Comparison of ENCODE assay signal across 9 cellular contexts in the genomic region with DNA sequence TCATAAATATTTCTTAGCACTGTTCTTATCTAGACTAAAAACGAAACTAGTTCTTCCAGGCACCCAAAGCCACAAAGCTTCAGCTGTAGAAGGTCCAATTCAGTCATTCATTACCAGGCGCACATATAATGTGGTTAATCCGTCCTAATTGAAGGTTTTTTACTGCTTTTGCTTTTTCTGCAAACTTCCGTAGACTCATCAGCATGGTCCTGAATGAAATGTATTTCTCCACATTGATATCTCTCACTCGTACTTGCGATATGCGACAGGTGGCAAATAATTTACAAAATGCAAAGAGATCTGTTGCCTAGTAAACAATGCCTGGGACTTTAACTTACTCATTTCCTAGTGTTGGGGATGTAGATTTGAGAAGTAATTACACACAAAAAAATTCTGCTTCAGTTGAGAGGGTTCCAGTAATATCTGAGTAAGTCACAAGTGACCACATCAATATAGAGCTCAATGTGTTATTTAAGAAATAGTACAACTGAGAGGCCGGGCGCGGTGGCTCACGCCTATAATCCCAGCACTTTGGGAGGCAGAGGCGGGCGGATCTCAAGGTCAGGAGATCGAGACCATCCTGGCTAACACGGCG.
DNase-seq lines count a peak whose midpoint lies in the region; ATAC-seq and TF ChIP-seq lines count a peak whose summit lies in the region.
"Had no signal": no experiment of that assay in that cellular context is flagged by ENCODE, and none has a peak within 500 bp of the region (broad histone marks: within the 10 kb centered on the region; RNA-seq: fewer than 3 reads in every experiment).

No MANE protein-coding gene starts in this region.

- CTCF ChIA-PET in CD8-positive, alpha-beta T cell (lab: Charles Lee): interaction anchor here (0.6 to 2.0 kb wide), 9 partner anchors 10 to 249 kb away, joined by 3 to 7 read pairs (median 3); no protein-coding TSS in a partner anchor

- H3K4me1 Mint-ChIP-seq in CD8-positive, alpha-beta T cell (ENCODE audit: low read depth): peaks cover 76% of the 10 kb centered on the region

- peak; percentile 65 for ATAC-seq in CD8-positive, alpha-beta T cell
- peak; percentile 48 for ATAC-seq in GM21367 (IDR thresholded peaks at IDR 0.05; ENCODE audit: unreplicated experiment)
- peak; percentile 42 for ATAC-seq in HG03558 (IDR thresholded peaks at IDR 0.05; ENCODE audit: extremely low read depth, unreplicated experiment)
- ATAC-seq in upper lobe of right lung: peak; percentile 47

- peaks cover 65% of the 10 kb centered on the region for H3K4me1 ChIP-seq in CD8-positive, alpha-beta T cell (ENCODE audit: insufficient read depth, low read length)
- peaks cover 6 to 8% of the 10 kb centered on the region in 2 donors for H3K4me1 ChIP-seq in ascending aorta
- H3K4me1 ChIP-seq in upper lobe of right lung: peaks cover 22% of the 10 kb centered on the region
- H3K4me1 ChIP-seq in esophagus muscularis mucosa: peaks cover 9 to 30% (median 20%) of the 10 kb centered on the region in 4 donors
- H3K4me1 ChIP-seq: parathyroid adenoma had no signal

- H3K27ac ChIP-seq in CD8-positive, alpha-beta T cell (ENCODE audit: low read depth, low read length): peak overlapping the region; percentile 62
- H3K27ac ChIP-seq in ascending aorta: peak overlapping the region; percentile 20 to 30
- H3K27ac ChIP-seq in upper lobe of right lung: peak overlapping the region; percentile 56
- no peak overlapping the region for H3K27ac ChIP-seq in esophagus muscularis mucosa (replicated peaks in 1 of 4)
- H3K27ac ChIP-seq: parathyroid adenoma had no signal

- TF ChIP-seq POLR2A in esophagus muscularis mucosa (IDR thresholded peaks at IDR 0.05; ENCODE audit: low read depth): no peak

- H3K36me3 ChIP-seq in CD8-positive, alpha-beta T cell (ENCODE audit: insufficient read depth, low read length): no peaks in the 10 kb centered on the region
- H3K36me3 ChIP-seq in ascending aorta (no peaks in the 10 kb centered on the region), upper lobe of right lung (no peaks in the 10 kb centered on the region), esophagus muscularis mucosa (no peaks in the 10 kb centered on the region)

- WGBS in esophagus muscularis mucosa: 88% methylated on average over 16 of the region's 16 CpGs

- H3K36me3 Mint-ChIP-seq in CD8-positive, alpha-beta T cell: peaks cover 4% of the 10 kb centered on the region

- peak in 2 of 7 experiments; percentile 20 to 32 for DNase-seq in CD8-positive, alpha-beta T cell
- DNase-seq in ascending aorta (ENCODE audit: low spot score in 2 of 2) (no peak), upper lobe of right lung (peak; percentile 51), epidermal melanocyte (ENCODE audit: insufficient read length, low spot score) (no peak), HK-2 (ENCODE audit: unreplicated experiment) (no peak), esophagus muscularis mucosa (ENCODE audit: extremely low spot score) (no peak)

- H3K9me3 ChIP-seq in CD8-positive, alpha-beta T cell (ENCODE audit: low read length): no peaks in the 10 kb centered on the region
- no peaks in the 10 kb centered on the region for H3K9me3 ChIP-seq in ascending aorta
- no peaks in the 10 kb centered on the region for H3K9me3 ChIP-seq in upper lobe of right lung
- no peaks in the 10 kb centered on the region for H3K9me3 ChIP-seq in esophagus muscularis mucosa

- H3K27me3 Mint-ChIP-seq in CD8-positive, alpha-beta T cell (ENCODE audit: low read depth): no peaks in the 10 kb centered on the region

- POLR2A ChIA-PET in CD8-positive, alpha-beta T cell (lab: Charles Lee): interaction anchor here (0.7 to 2.7 kb wide), 11 partner anchors 10 to 115 kb away, joined by 3 to 20 read pairs (median 4); a partner anchor contains a TSS

- no peak for TF ChIP-seq CTCF in CD8-positive, alpha-beta T cell (IDR thresholded peaks at IDR 0.05)
- TF ChIP-seq CTCF in ascending aorta (IDR thresholded peaks at IDR 0.05) (no peak), upper lobe of right lung (IDR thresholded peaks at IDR 0.05) (no peak), esophagus muscularis mucosa (IDR thresholded peaks at IDR 0.05) (no peak)

- H3K9me3 Mint-ChIP-seq in CD8-positive, alpha-beta T cell: no peaks in the 10 kb centered on the region

- no peak for TF ChIP-seq EP300 in esophagus muscularis mucosa (IDR thresholded peaks at IDR 0.05)

- H3K27ac Mint-ChIP-seq in CD8-positive, alpha-beta T cell: peak overlapping the region; percentile 90

- peak overlapping the region; percentile 54 for H3K4me3 ChIP-seq in CD8-positive, alpha-beta T cell (ENCODE audit: low read depth, low read length)
- H3K4me3 ChIP-seq in ascending aorta: peak overlapping the region; percentile 12 to 41
- H3K4me3 ChIP-seq in upper lobe of right lung: peak overlapping the region; percentile 31
- H3K4me3 ChIP-seq in esophagus muscularis mucosa: peak overlapping the region in 1 of 4 donors; percentile 21

- no peaks in the 10 kb centered on the region for H3K27me3 ChIP-seq in CD8-positive, alpha-beta T cell (ENCODE audit: insufficient read depth, low read length)
- H3K27me3 ChIP-seq in ascending aorta (no peaks in the 10 kb centered on the region), upper lobe of right lung (no peaks in the 10 kb centered on the region), esophagus muscularis mucosa (no peaks in the 10 kb centered on the region)

- intact Hi-C loops in CD8-positive, alpha-beta T cell (cut with DNase I, micrococcal nuclease): loop anchor here (2.0 to 5.0 kb wide), 4 partner anchors 13 to 104 kb away; a partner anchor contains a TSS
- intact Hi-C loops in ascending aorta (cut with DNase I): no loop called here
- intact Hi-C loops in upper lobe of right lung (cut with DNase I): no loop called here
- intact Hi-C loops in esophagus muscularis mucosa (cut with DNase I): no loop called here

- peak overlapping the region; percentile 83 for H3K4me3 Mint-ChIP-seq in CD8-positive, alpha-beta T cell

Comparison
In these comparisons a context has a peak if more than half of its experiments do, and no peak if none do; other contexts are left out.
1. H3K27ac ChIP-seq: peak in CD8-positive, alpha-beta T cell (single experiment), ascending aorta (2 of 2) and upper lobe of right lung (single experiment); none in esophagus muscularis mucosa (0 of 4).
2. intact Hi-C loops: an anchor here in CD8-positive, alpha-beta T cell (2.0 to 5.0 kb wide); none called in ascending aorta, upper lobe of right lung and esophagus muscularis mucosa.
3. Peak in every context shown above with its lines, with median percentiles within 50 percentile points of each other: ATAC-seq.